Comparison of ENCODE assay signal across 20 cellular contexts in the genomic region with DNA sequence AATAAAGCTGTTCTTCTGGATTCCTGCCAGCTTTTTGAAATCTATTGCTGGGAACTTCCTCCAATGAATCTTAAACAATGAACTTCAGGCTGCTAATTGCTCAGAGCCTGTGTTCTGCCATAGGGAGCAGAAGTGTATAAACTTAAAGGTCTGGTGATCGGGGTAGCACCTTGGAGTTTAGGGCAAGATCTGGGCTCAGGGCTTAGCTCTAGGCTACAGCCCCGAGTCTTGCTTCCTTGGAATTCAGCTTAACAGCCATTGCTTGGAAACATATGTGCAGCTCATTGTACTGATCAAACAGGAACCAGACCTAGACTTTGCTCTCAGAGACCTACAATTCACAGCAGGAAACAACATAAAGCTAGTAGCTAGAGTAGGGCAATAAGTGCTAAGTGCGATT. TPM values are rescaled to one million over a fixed set of nuclear protein-coding genes. Genes with fewer than 3 reads are reported as not detected.
DNase-seq lines count a peak whose midpoint lies in the region; ATAC-seq and TF ChIP-seq lines count a peak whose summit lies in the region.
"Had no signal": no experiment of that assay in that cellular context is flagged by ENCODE, and none has a peak within 500 bp of the region (broad histone marks: within the 10 kb centered on the region; RNA-seq: fewer than 3 reads in every experiment).

No MANE protein-coding gene starts in this region.

- peak overlapping the region; percentile 95 for H3K27ac Mint-ChIP-seq in MCF 10A (ENCODE audit: low read depth, unreplicated experiment)
- H3K27ac Mint-ChIP-seq in stimulated activated naive B cell treated with anti-CD40 and anti-IgM and Interleukin-4, amounts not matched to agents 10 μg/mL and 1 μg/mL and 100 μg/mL, for 72 hours: no peak overlapping the region

- H3K4me3 ChIP-seq in breast epithelium: no peak overlapping the region
- H3K4me3 ChIP-seq in colonic mucosa: peak overlapping the region; percentile 42
- peak overlapping the region; percentile 16 for H3K4me3 ChIP-seq in mucosa of descending colon
- H3K4me3 ChIP-seq in MG63: no peak overlapping the region
- H3K4me3 ChIP-seq: upper lobe of right lung had no signal

- peaks cover 36% of the 10 kb centered on the region for H3K4me1 Mint-ChIP-seq in MCF 10A (ENCODE audit: insufficient read depth, unreplicated experiment)
- H3K4me1 Mint-ChIP-seq in stimulated activated naive B cell treated with anti-CD40 and anti-IgM and Interleukin-4, amounts not matched to agents 10 μg/mL and 1 μg/mL and 100 μg/mL, for 72 hours: no peaks in the 10 kb centered on the region
- H3K4me1 Mint-ChIP-seq: stimulated activated memory B cell treated with anti-CD40 and anti-IgM and Interleukin-4, amounts not matched to agents 10 μg/mL and 1 μg/mL and 100 μg/mL, for 72 hours had no signal

- H3K4me3 Mint-ChIP-seq in MCF 10A (ENCODE audit: unreplicated experiment): peak overlapping the region; percentile 71
- no peak overlapping the region for H3K4me3 Mint-ChIP-seq in stimulated activated naive B cell treated with anti-CD40 and anti-IgM and Interleukin-4, amounts not matched to agents 10 μg/mL and 1 μg/mL and 100 μg/mL, for 72 hours
- H3K4me3 Mint-ChIP-seq: stimulated activated memory B cell treated with anti-CD40 and anti-IgM and Interleukin-4, amounts not matched to agents 10 μg/mL and 1 μg/mL and 100 μg/mL, for 72 hours had no signal

- intact Hi-C loops in MCF 10A (cut with micrococcal nuclease): loop anchor here (5.0 to 10.0 kb wide), 2 partner anchors 76 to 111 kb away; a partner anchor contains a TSS
- intact Hi-C loops in breast epithelium (cut with DNase I; ENCODE audit: low total_unique reads): no loop called here
- intact Hi-C loops in colonic mucosa (cut with DNase I): no loop called here
- intact Hi-C loops in mucosa of descending colon (cut with DNase I, micrococcal nuclease): no loop called here

- POLR2A ChIA-PET in MCF 10A (lab: Yijun Ruan, JAX): interaction anchor here (0.6 to 3.8 kb wide), 12 partner anchors 8 to 737 kb away, joined by 3 to 124 read pairs (median 5); a partner anchor contains a TSS

- H3K27me3 ChIP-seq in breast epithelium (no peaks in the 10 kb centered on the region), colonic mucosa (no peaks in the 10 kb centered on the region), MG63 (no peaks in the 10 kb centered on the region)
- H3K27me3 ChIP-seq: brain microvascular endothelial cell, foreskin keratinocyte, upper lobe of right lung had no signal

- peak overlapping the region; percentile 56 to 76 for H3K9ac ChIP-seq in colonic mucosa (ENCODE audit: low read depth in 2 of 2, low read length in 2 of 2)

- H3K27ac ChIP-seq in breast epithelium (no peak overlapping the region), colonic mucosa (peak overlapping the region; percentile 89)
- H3K27ac ChIP-seq: brain microvascular endothelial cell, neutrophil, upper lobe of right lung had no signal

- no peaks in the 10 kb centered on the region for H3K36me3 ChIP-seq in breast epithelium
- H3K36me3 ChIP-seq in colonic mucosa: no peaks in the 10 kb centered on the region
- no peaks in the 10 kb centered on the region for H3K36me3 ChIP-seq in mucosa of descending colon (ENCODE audit: low read depth)
- no peaks in the 10 kb centered on the region for H3K36me3 ChIP-seq in MG63
- H3K36me3 ChIP-seq: brain microvascular endothelial cell, neutrophil, upper lobe of right lung had no signal

- CTCF ChIA-PET in MCF 10A (lab: Yijun Ruan, JAX): interaction anchor here (0.7 to 3.1 kb wide), 10 partner anchors 8 to 597 kb away, joined by 3 to 25 read pairs (median 3); no protein-coding TSS in a partner anchor

- ATAC-seq in mucosa of descending colon (peak; percentile 83), HG03135 (IDR thresholded peaks at IDR 0.05; ENCODE audit: unreplicated experiment) (no peak)
- ATAC-seq in stimulated activated naive B cell treated with anti-CD40 and anti-IgM and Interleukin-4, amounts not matched to agents 10 μg/mL and 1 μg/mL and 100 μg/mL, for 72 hours (replicated peaks): no peak
- ATAC-seq: foreskin keratinocyte; stimulated activated memory B cell treated with anti-CD40 and anti-IgM and Interleukin-4, amounts not matched to agents 10 μg/mL and 1 μg/mL and 100 μg/mL, for 72 hours; upper lobe of right lung had no signal

- no peaks in the 10 kb centered on the region for H3K27me3 Mint-ChIP-seq in MCF 10A (ENCODE audit: insufficient read depth, unreplicated experiment)
- H3K27me3 Mint-ChIP-seq in stimulated activated naive B cell treated with anti-CD40 and anti-IgM and Interleukin-4, amounts not matched to agents 10 μg/mL and 1 μg/mL and 100 μg/mL, for 72 hours: peaks cover 3 to 10% of the 10 kb centered on the region in 2 donors
- H3K27me3 Mint-ChIP-seq: stimulated activated memory B cell treated with anti-CD40 and anti-IgM and Interleukin-4, amounts not matched to agents 10 μg/mL and 1 μg/mL and 100 μg/mL, for 72 hours had no signal

- DNase-seq in MCF 10A (ENCODE audit: unreplicated experiment) (no peak), breast epithelium (ENCODE audit: low spot score in 2 of 2) (no peak), colonic mucosa (peak; percentile 59), mucosa of descending colon (peak in 2 of 3 donors; percentile 40 to 62), nucleus accumbens (lab: John Stamatoyannopoulos, UW) (no peak), MG63 (no peak)
- DNase-seq in stimulated activated naive B cell treated with anti-CD40 and anti-IgM and Interleukin-4, amounts not matched to agents 10 μg/mL and 1 μg/mL and 100 μg/mL, for 72 hours: no peak
- DNase-seq: activated CD4-positive, alpha-beta T cell treated with anti-CD3 and anti-CD28 coated beads for 48 hours; activated naive CD4-positive, alpha-beta T cell treated with anti-CD3 and anti-CD28 coated beads, Interleukin-2, amount 50 U/mL, for 16 hours; activated T-cell treated with anti-CD3 and anti-CD28 coated beads for 4 hours; brain microvascular endothelial cell; effector memory CD4-positive, alpha-beta T cell; foreskin keratinocyte; T-helper 9 cell; upper lobe of right lung had no signal

- H3K9me3 Mint-ChIP-seq in MCF 10A (ENCODE audit: unreplicated experiment): peaks cover 6% of the 10 kb centered on the region
- H3K9me3 Mint-ChIP-seq in stimulated activated naive B cell treated with anti-CD40 and anti-IgM and Interleukin-4, amounts not matched to agents 10 μg/mL and 1 μg/mL and 100 μg/mL, for 72 hours: no peaks in the 10 kb centered on the region
- H3K9me3 Mint-ChIP-seq: stimulated activated memory B cell treated with anti-CD40 and anti-IgM and Interleukin-4, amounts not matched to agents 10 μg/mL and 1 μg/mL and 100 μg/mL, for 72 hours had no signal

- TF ChIP-seq POLR2A in breast epithelium (IDR thresholded peaks at IDR 0.05): no peak

- TF ChIP-seq CTCF in MCF 10A (IDR thresholded peaks at IDR 0.05; ENCODE audit: unreplicated experiment) (no peak), breast epithelium (IDR thresholded peaks at IDR 0.05) (no peak), colonic mucosa (IDR thresholded peaks at IDR 0.05) (no peak), mucosa of descending colon (IDR thresholded peaks at IDR 0.05) (no peak)

- BruUV-seq in MCF 10A (replicated peaks; lab: Mats Ljungman, UMichigan): no TSS peak

- H3K4me1 ChIP-seq in breast epithelium: no peaks in the 10 kb centered on the region
- H3K4me1 ChIP-seq in colonic mucosa: no peaks in the 10 kb centered on the region
- H3K4me1 ChIP-seq in mucosa of descending colon (ENCODE audit: low read depth): peaks cover 15% of the 10 kb centered on the region
- H3K4me1 ChIP-seq: upper lobe of right lung had no signal

- H3K9me3 ChIP-seq in breast epithelium (no peaks in the 10 kb centered on the region), colonic mucosa (no peaks in the 10 kb centered on the region), mucosa of descending colon (no peaks in the 10 kb centered on the region), MG63 (no peaks in the 10 kb centered on the region)
- H3K9me3 ChIP-seq: neutrophil, upper lobe of right lung had no signal

- peaks cover 6% of the 10 kb centered on the region for H3K36me3 Mint-ChIP-seq in MCF 10A (ENCODE audit: insufficient read depth, unreplicated experiment)
- H3K36me3 Mint-ChIP-seq in stimulated activated naive B cell treated with anti-CD40 and anti-IgM and Interleukin-4, amounts not matched to agents 10 μg/mL and 1 μg/mL and 100 μg/mL, for 72 hours: no peaks in the 10 kb centered on the region
- H3K36me3 Mint-ChIP-seq: stimulated activated memory B cell treated with anti-CD40 and anti-IgM and Interleukin-4, amounts not matched to agents 10 μg/mL and 1 μg/mL and 100 μg/mL, for 72 hours had no signal

RNA-seq across cellular contexts. Expression of a gene that starts 1.5 kb away (rescaled TPM):
- 0.72 and 1.1 TPM in 2 replicates for total RNA-seq in MCF 10A (2022)
- not detected for total RNA-seq in breast epithelium
- total RNA-seq in colonic mucosa: 10 to 100 TPM; 17.6 to 44.1 TPM
- 10 to 100 TPM; 11.6 to 40.4 (median 22.2) TPM for total RNA-seq in mucosa of descending colon
- total RNA-seq in MG63 (2014; rRNA removed; shearing (Covaris generic); ENCODE audit: low replicate concordance): not detected in 2 replicates
- total RNA-seq: lung microvascular endothelial cell, skeletal muscle tissue, upper lobe of right lung had no signal

Comparison
In these comparisons a context has a peak if more than half of its experiments do, and no peak if none do; other contexts are left out.
1. DNase-seq: peak in colonic mucosa (single experiment) and mucosa of descending colon (2 of 3); none in MCF 10A (single experiment), breast epithelium (0 of 2), nucleus accumbens (0 of 56), MG63 (single experiment) and stimulated activated naive B cell treated with anti-CD40 and anti-IgM and Interleukin-4, amounts not matched to agents 10 μg/mL and 1 μg/mL and 100 μg/mL, for 72 hours (single experiment).
2. H3K4me3 ChIP-seq: peak in colonic mucosa (single experiment) and mucosa of descending colon (single experiment); none in breast epithelium (0 of 3) and MG63 (single experiment).